14 cellular contexts compared by ENCODE assay signal in genomic region chr5:179143446-179143845, GRCh38.
A peak's percentile ranks its signal among the peaks of the same experiment; 100 is the strongest.
DNase-seq lines count a peak whose midpoint lies in the region; ATAC-seq and TF ChIP-seq lines count a peak whose summit lies in the region.
"Had no signal": no experiment of that assay in that cellular context is flagged by ENCODE, and none has a peak within 500 bp of the region (broad histone marks: within the 10 kb centered on the region; RNA-seq: fewer than 3 reads in every experiment).

No MANE protein-coding gene starts in this region.

- no peaks in the 10 kb centered on the region; a peak in 2 of 5 replicates for H3K9me3 Mint-ChIP-seq in H9
- peaks cover 10% of the 10 kb centered on the region for H3K9me3 Mint-ChIP-seq in activated naive CD8-positive, alpha-beta T cell treated with anti-CD3 and anti-CD28 coated beads for 36 hours
- H3K9me3 Mint-ChIP-seq: CD8-positive, alpha-beta T cell; nephron; stimulated activated naive B cell treated with anti-CD40 and anti-IgM and Interleukin-4, amounts not matched to agents 10 μg/mL and 1 μg/mL and 100 μg/mL, for 72 hours had no signal

- H3K36me3 Mint-ChIP-seq in H9 (ENCODE audit: insufficient read depth in 1 of 3, low read depth in 3 of 3): peaks cover 0 to 2% (median 0%) of the 10 kb centered on the region in 3 experiments; a peak in 2 of 7 replicates
- H3K36me3 Mint-ChIP-seq in activated naive CD8-positive, alpha-beta T cell treated with anti-CD3 and anti-CD28 coated beads for 36 hours: peaks cover 6% of the 10 kb centered on the region
- H3K36me3 Mint-ChIP-seq: CD8-positive, alpha-beta T cell; stimulated activated naive B cell treated with anti-CD40 and anti-IgM and Interleukin-4, amounts not matched to agents 10 μg/mL and 1 μg/mL and 100 μg/mL, for 72 hours had no signal

- no peak overlapping the region for H3K27ac ChIP-seq in H9 (ENCODE audit: insufficient read length, low read depth, low read length)
- H3K27ac ChIP-seq: dorsolateral prefrontal cortex, WERI-Rb-1 had no signal

- DNase-seq in AG08395 (ENCODE audit: low spot score) (peak; percentile 54), H9 (peak; percentile 61), islet precursor cell (peak; percentile 71), NCI-H345 (lab: John Stamatoyannopoulos, UW) (no peak), inferior parietal cortex (ENCODE audit: extremely low spot score) (no peak)
- no peak for DNase-seq in activated naive CD8-positive, alpha-beta T cell treated with anti-CD3 and anti-CD28 coated beads for 36 hours
- DNase-seq: CD8-positive, alpha-beta T cell; dorsolateral prefrontal cortex; NCI-H2029 treated with DMSO at 0.1 percent for 48 hours; stimulated activated naive B cell treated with anti-CD40 and anti-IgM and Interleukin-4, amounts not matched to agents 10 μg/mL and 1 μg/mL and 100 μg/mL, for 72 hours; WERI-Rb-1 had no signal

- WGBS in H9 (ENCODE audit: extremely low coverage, insufficient read length, low lambda C conversion rate): no CpG with 5 or more reads among the region's 7 CpGs

- H3K23me2 ChIP-seq in H9 (ENCODE audit: insufficient read length, low read depth, low read length, poor library complexity, severe bottlenecking): no peaks in the 10 kb centered on the region

- no peak overlapping the region for H2BK12ac ChIP-seq in H9 (ENCODE audit: insufficient read length, low read depth, low read length)

- H3K18ac ChIP-seq in H9 (ENCODE audit: insufficient read length, low read depth, low read length): no peak overlapping the region

- no peaks in the 10 kb centered on the region for H3K79me2 ChIP-seq in H9 (ENCODE audit: insufficient read depth, low read length)

- H3K9me3 ChIP-seq in H9 (ENCODE audit: control insufficient read depth, low read depth, low read length): no peaks in the 10 kb centered on the region

- H3K4me1 Mint-ChIP-seq in H9: no peaks in the 10 kb centered on the region
- peaks cover 29% of the 10 kb centered on the region for H3K4me1 Mint-ChIP-seq in activated naive CD8-positive, alpha-beta T cell treated with anti-CD3 and anti-CD28 coated beads for 36 hours

- H2AK5ac ChIP-seq in H9 (ENCODE audit: insufficient read length, low read length): no peak overlapping the region

- ATAC-seq in HG02642 (IDR thresholded peaks at IDR 0.05; ENCODE audit: poor library complexity, unreplicated experiment): no peak
- no peak for ATAC-seq in GM21723 (IDR thresholded peaks at IDR 0.05; ENCODE audit: unreplicated experiment)

- H3K4me1 ChIP-seq in H9 (ENCODE audit: insufficient read depth, low read length): no peaks in the 10 kb centered on the region

- no peak overlapping the region for H3T11ph ChIP-seq in H9 (ENCODE audit: low read length)

- H3K4me2 ChIP-seq in H9 (ENCODE audit: insufficient read depth, insufficient read length, low read length): no peak overlapping the region

- no peak overlapping the region for H3K56ac ChIP-seq in H9 (ENCODE audit: insufficient read length, low read depth, low read length)

- H3K14ac ChIP-seq in H9 (ENCODE audit: insufficient read depth, low read length): no peak overlapping the region

- no peak overlapping the region for H3K27ac Mint-ChIP-seq in H9
- H3K27ac Mint-ChIP-seq in activated naive CD8-positive, alpha-beta T cell treated with anti-CD3 and anti-CD28 coated beads for 36 hours: peak overlapping the region; percentile 92
- H3K27ac Mint-ChIP-seq: CD8-positive, alpha-beta T cell; nephron; stimulated activated naive B cell treated with anti-CD40 and anti-IgM and Interleukin-4, amounts not matched to agents 10 μg/mL and 1 μg/mL and 100 μg/mL, for 72 hours had no signal

- no peak overlapping the region for H3K4me3 Mint-ChIP-seq in H9
- no peak overlapping the region for H3K4me3 Mint-ChIP-seq in activated naive CD8-positive, alpha-beta T cell treated with anti-CD3 and anti-CD28 coated beads for 36 hours
- H3K4me3 Mint-ChIP-seq: CD8-positive, alpha-beta T cell; nephron; stimulated activated naive B cell treated with anti-CD40 and anti-IgM and Interleukin-4, amounts not matched to agents 10 μg/mL and 1 μg/mL and 100 μg/mL, for 72 hours had no signal

- no peak overlapping the region for H2BK20ac ChIP-seq in H9 (ENCODE audit: low read depth, low read length, poor library complexity, severe bottlenecking)

- H3K23ac ChIP-seq in H9 (ENCODE audit: insufficient read length, low read depth, low read length): no peak overlapping the region

- H4K20me1 ChIP-seq in H9 (ENCODE audit: control insufficient read depth, insufficient read depth, insufficient read length): no peaks in the 10 kb centered on the region

- H3K4ac ChIP-seq in H9 (ENCODE audit: low read depth, low read length): no peak overlapping the region

- no peak overlapping the region for H2BK120ac ChIP-seq in H9 (ENCODE audit: low read depth, low read length, poor library complexity, severe bottlenecking)

- no peak overlapping the region for H2BK15ac ChIP-seq in H9 (ENCODE audit: low read depth, low read length)

- H2AFZ ChIP-seq in H9 (ENCODE audit: low read length): no peak overlapping the region

- no peaks in the 10 kb centered on the region for H3K79me1 ChIP-seq in H9 (ENCODE audit: insufficient read depth, low read depth, low read length, poor library complexity, severe bottlenecking)

- no peak overlapping the region for H2BK5ac ChIP-seq in H9 (ENCODE audit: insufficient read length, low read length)

- H4K8ac ChIP-seq in H9 (replicated peaks; ENCODE audit: insufficient read length, low read depth, low read length): no peak overlapping the region

- TF ChIP-seq CTCF in H9 (conservative IDR thresholded peaks at IDR 0.05): peak; percentile 67

- no peak overlapping the region for H3K9ac ChIP-seq in H9 (ENCODE audit: extremely low read depth, insufficient read length, low read length)

- no peak overlapping the region for H4K5ac ChIP-seq in H9 (ENCODE audit: insufficient read length, low read depth, low read length)

- no peaks in the 10 kb centered on the region for H3K27me3 ChIP-seq in H9 (ENCODE audit: insufficient read depth, low read length)
- H3K27me3 ChIP-seq: dorsolateral prefrontal cortex had no signal

- H4K91ac ChIP-seq in H9 (ENCODE audit: insufficient read length, low read depth, low read length): no peak overlapping the region

- peaks cover 10% of the 10 kb centered on the region for H3K27me3 Mint-ChIP-seq in H9 (ENCODE audit: low read depth)
- H3K27me3 Mint-ChIP-seq in activated naive CD8-positive, alpha-beta T cell treated with anti-CD3 and anti-CD28 coated beads for 36 hours: no peaks in the 10 kb centered on the region
- H3K27me3 Mint-ChIP-seq: stimulated activated naive B cell treated with anti-CD40 and anti-IgM and Interleukin-4, amounts not matched to agents 10 μg/mL and 1 μg/mL and 100 μg/mL, for 72 hours had no signal

Comparison
In these comparisons a context has a peak if more than half of its experiments do, and no peak if none do; other contexts are left out.
1. DNase-seq: peak in AG08395 (single experiment), H9 (single experiment) and islet precursor cell (single experiment); none in activated naive CD8-positive, alpha-beta T cell treated with anti-CD3 and anti-CD28 coated beads for 36 hours (single experiment), NCI-H345 (single experiment) and inferior parietal cortex (single experiment).